In genomic region chr5:150589791-150590601, GRCh38 we compare ENCODE assay signal across 1 cellular context.
TF ChIP-seq lines count a peak whose summit lies in the region.

No MANE protein-coding gene starts in this region.

TF ChIP-seq in HepG2, 621 proteins besides CTCF, POLR2A, EP300 and RAD21 (continued from another document):
- TF ChIP-seq ZBTB34 (CRISPR knock-in tag; IDR thresholded peaks at IDR 0.05) (no peak), RNF219 (CRISPR knock-in tag; IDR thresholded peaks at IDR 0.05) (no peak), SETDB1 (CRISPR knock-in tag; IDR thresholded peaks at IDR 0.05; ENCODE audit: borderline replicate concordance) (no peak), ZNF607 (CRISPR knock-in tag; IDR thresholded peaks at IDR 0.05; ENCODE audit: borderline replicate concordance) (no peak), ZNF883 (CRISPR knock-in tag; IDR thresholded peaks at IDR 0.05; ENCODE audit: not compliant biosample characterization) (no peak), RFXAP (CRISPR knock-in tag; IDR thresholded peaks at IDR 0.05; ENCODE audit: borderline replicate concordance) (no peak), ZKSCAN1 (IDR thresholded peaks at IDR 0.05; ENCODE audit: low read length) (no peak), ZNF160 (CRISPR knock-in tag; IDR thresholded peaks at IDR 0.05) (no peak), WIZ (CRISPR knock-in tag; IDR thresholded peaks at IDR 0.05) (no peak), TIGD3 (CRISPR knock-in tag; IDR thresholded peaks at IDR 0.05; ENCODE audit: borderline replicate concordance) (no peak), MIER3 (CRISPR knock-in tag; IDR thresholded peaks at IDR 0.05; ENCODE audit: borderline replicate concordance) (no peak), MIXL1 (CRISPR knock-in tag; IDR thresholded peaks at IDR 0.05) (no peak), ZNF124 (CRISPR knock-in tag; IDR thresholded peaks at IDR 0.05) (no peak), THYN1 (CRISPR knock-in tag; IDR thresholded peaks at IDR 0.05; ENCODE audit: borderline replicate concordance, low read depth) (no peak), FOXC1 (CRISPR knock-in tag; IDR thresholded peaks at IDR 0.05; ENCODE audit: borderline replicate concordance) (no peak), CHCHD3 (CRISPR knock-in tag; IDR thresholded peaks at IDR 0.05) (no peak), ZNF737 (CRISPR knock-in tag; IDR thresholded peaks at IDR 0.05; ENCODE audit: borderline replicate concordance) (no peak), TFDP2 (CRISPR knock-in tag; IDR thresholded peaks at IDR 0.05) (peak; percentile 47; the same call in 1 of the 2 replicates), ZNF18 (CRISPR knock-in tag; IDR thresholded peaks at IDR 0.05; ENCODE audit: insufficient replicate concordance) (no peak), TEAD3 (CRISPR knock-in tag; optimal IDR thresholded peaks at IDR 0.05; ENCODE audit: borderline replicate concordance) (peak; percentile 41), NBN (conservative IDR thresholded peaks at IDR 0.05) (no peak), NCOR1 (IDR thresholded peaks at IDR 0.05; ENCODE audit: borderline replicate concordance, low read length) (no peak), GLI4 (CRISPR knock-in tag; IDR thresholded peaks at IDR 0.05; ENCODE audit: borderline replicate concordance) (no peak), ZNF792 (CRISPR knock-in tag; IDR thresholded peaks at IDR 0.05) (no peak), CERS6 (CRISPR knock-in tag; IDR thresholded peaks at IDR 0.05) (no peak), POGZ (CRISPR knock-in tag; IDR thresholded peaks at IDR 0.05) (no peak), ZC3H13 (CRISPR knock-in tag; IDR thresholded peaks at IDR 0.05) (no peak), ZFP90 (CRISPR knock-in tag; IDR thresholded peaks at IDR 0.05; ENCODE audit: borderline replicate concordance) (no peak), THAP7 (CRISPR knock-in tag; IDR thresholded peaks at IDR 0.05) (no peak)
